In the genomic region with DNA sequence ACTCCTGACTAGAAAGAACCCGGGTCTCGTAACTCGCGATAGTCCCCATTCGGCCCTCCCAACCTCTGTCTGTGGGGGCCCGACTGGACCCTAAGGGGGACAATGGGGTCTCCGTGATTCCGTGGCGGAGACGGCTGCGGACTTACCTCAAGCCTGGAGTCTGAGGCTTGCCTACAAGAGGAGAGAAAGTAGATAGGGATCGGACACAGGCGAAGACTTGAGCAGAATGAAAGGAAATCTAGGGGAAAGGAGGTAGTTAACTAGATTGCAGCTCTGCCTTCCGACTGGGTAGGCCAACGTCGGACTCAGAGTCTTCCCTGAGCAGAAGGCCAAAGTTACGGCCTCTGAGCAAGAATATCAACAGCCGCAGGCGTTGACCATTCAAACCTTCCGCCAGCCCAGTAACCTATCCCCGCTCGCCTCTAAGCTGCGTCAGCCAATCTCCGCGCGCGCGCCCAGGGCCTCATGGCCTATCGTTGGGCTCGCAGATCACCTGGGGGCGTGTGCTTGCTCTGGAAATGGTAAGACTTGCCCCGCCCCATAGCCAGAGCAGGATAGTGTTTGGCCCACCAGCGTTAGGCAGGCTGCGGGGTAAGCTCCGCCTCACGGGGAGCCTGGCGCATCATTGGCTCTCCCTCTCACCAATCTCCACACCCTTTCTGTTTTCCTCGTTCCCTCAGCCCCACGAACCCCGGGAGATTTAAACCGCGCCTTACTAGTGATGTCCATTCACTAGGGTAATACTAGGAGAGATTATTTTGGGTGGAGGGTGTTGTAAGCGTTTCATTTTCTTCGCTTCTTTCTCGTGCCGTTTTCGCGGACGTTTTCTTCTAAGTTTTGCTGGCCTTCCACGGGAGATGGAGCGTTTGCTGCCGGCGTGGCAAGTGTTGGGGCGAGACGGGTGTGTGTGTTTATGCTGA, we compare ENCODE assay signal across 8 cellular contexts. TPM values are rescaled to one million over a fixed set of nuclear protein-coding genes. Genes with fewer than 3 reads are reported as not detected.
DNase-seq lines count a peak whose midpoint lies in the region; ATAC-seq and TF ChIP-seq lines count a peak whose summit lies in the region.

A gene (minus strand): TSS at position 356 of the 920 bp plus-strand sequence. CDS start 624 bp downstream, outside the sequence.

- in situ Hi-C loops in IMR-90 (cut with MboI; ENCODE audit: low sequenced_read_pairs) = no loop called here

- H2AFZ ChIP-seq in IMR-90 (replicated peaks; ENCODE audit: low read length, poor library complexity) (peak within 1 kb of the TSS; percentile 95), OCI-LY7 (ENCODE audit: low read length) (peak within 1 kb of the TSS; percentile 97)

- no peak within 1 kb of the TSS for H3K18ac ChIP-seq in IMR-90 (ENCODE audit: low read depth, low read length)

- H4K8ac ChIP-seq in IMR-90 (ENCODE audit: low read depth in 2 of 2, low read length in 2 of 2) = peak within 1 kb of the TSS in 1 of 2 experiments; percentile 10; a peak in 2 of 4 replicates

- H3K9me3 ChIP-seq in IMR-90 (ENCODE audit: control insufficient read depth, insufficient read depth, low read length) = no peaks in the 10 kb centered on the region
- no peaks in the 10 kb centered on the region for H3K9me3 ChIP-seq in OCI-LY7 (ENCODE audit: low read length)
- no peaks in the 10 kb centered on the region for H3K9me3 ChIP-seq in mononuclear cell (ENCODE audit: low read depth, low read length)

- DNase-seq in DMS114 treated with DMSO at 0.1 percent for 48 hours (lab: John Stamatoyannopoulos, UW; ENCODE audit: unreplicated experiment) = peak; percentile 99
- peak; percentile 99 for DNase-seq in IMR-90
- DNase-seq in OCI-LY7 (ENCODE audit: low spot score) = peak; percentile 99
- peak; percentile 95 for DNase-seq in activated T-cell treated with anti-CD3 and anti-CD28 coated beads for 24 hours (ENCODE audit: low read depth)
- peak; percentile 100 for DNase-seq in epithelial cell of esophagus (ENCODE audit: low read depth)
- peak; percentile 94 to 96 for DNase-seq in stimulated activated CD8-positive, alpha-beta memory T cell treated with anti-CD3 and anti-CD28 coated beads, Interleukin-2, amount 100 ng/mL, for 48 hours (ENCODE audit: low read depth in 2 of 2)

- H2BK120ac ChIP-seq in IMR-90 (ENCODE audit: low read depth, low read length) = no peak within 1 kb of the TSS

- no peaks in the 10 kb centered on the region for H3K36me3 ChIP-seq in IMR-90 (ENCODE audit: control insufficient read depth, insufficient read depth, low read length)
- H3K36me3 ChIP-seq in OCI-LY7 (ENCODE audit: insufficient read depth, low read length) = peaks cover 11% of the 10 kb centered on the region; the same call in 1 of the 2 replicates

- H4K20me1 ChIP-seq in IMR-90 (ENCODE audit: insufficient read depth, low read length) = no peaks in the 10 kb centered on the region
- H4K20me1 ChIP-seq in OCI-LY7 (ENCODE audit: insufficient read depth, low read length) = no peaks in the 10 kb centered on the region

- H3K9ac ChIP-seq in IMR-90 (ENCODE audit: low read depth, low read length) = peak within 1 kb of the TSS; percentile 44; the same call in 1 of the 2 replicates

- peak within 1 kb of the TSS; percentile 56 for H3K4me3 ChIP-seq in IMR-90 (ENCODE audit: insufficient read depth, low read depth, low read length)
- peak within 1 kb of the TSS; percentile 83 for H3K4me3 ChIP-seq in OCI-LY7 (ENCODE audit: low read depth, low read length, poor library complexity, severe bottlenecking)
- H3K4me3 ChIP-seq in epithelial cell of esophagus (ENCODE audit: low read length) = peak within 1 kb of the TSS; percentile 72
- H3K4me3 ChIP-seq in mononuclear cell (ENCODE audit: low read length) = peak within 1 kb of the TSS; percentile 52

- H3K27ac ChIP-seq in IMR-90 (ENCODE audit: insufficient read depth, low read length) = peak within 1 kb of the TSS; percentile 1; the same call in 1 of the 2 replicates
- H3K27ac ChIP-seq in OCI-LY7 (ENCODE audit: low read depth, low read length, poor library complexity, severe bottlenecking) = peak within 1 kb of the TSS; percentile 54

- POLR2A ChIA-PET in IMR-90 (lab: Charles Lee; ENCODE audit: unreplicated experiment) (no interaction called here), OCI-LY7 (lab: Charles Lee) (interaction anchor here (0.6 to 2.9 kb wide), 10 partner anchors 9 to 165 kb away, joined by 3 to 18 read pairs (median 4); no protein-coding TSS in a partner anchor)

- H2AK5ac ChIP-seq in IMR-90 (ENCODE audit: low read depth, low read length) = no peak within 1 kb of the TSS

- H3K14ac ChIP-seq in IMR-90 (replicated peaks; ENCODE audit: low read depth, low read length) = no peak within 1 kb of the TSS; the same call in 1 of the 2 replicates

- dilution Hi-C loops in IMR-90 (cut with HindIII; ENCODE audit: low sequenced_read_pairs, unreplicated experiment) = no loop called here

- peak within 1 kb of the TSS; percentile 87 for H3K4me2 ChIP-seq in IMR-90 (ENCODE audit: low read depth, low read length)
- peak within 1 kb of the TSS; percentile 96 for H3K4me2 ChIP-seq in OCI-LY7 (ENCODE audit: low read length)

- peaks cover 3 to 7% of the 10 kb centered on the region in 2 experiments; a peak in 2 of 4 replicates for H3K79me1 ChIP-seq in IMR-90 (ENCODE audit: low read depth in 1 of 2, low read length in 2 of 2)

- H3K27me3 ChIP-seq in IMR-90 (ENCODE audit: control insufficient read depth, insufficient read depth, low read length) = no peaks in the 10 kb centered on the region
- H3K27me3 ChIP-seq in mononuclear cell (ENCODE audit: insufficient read depth, low read length) = no peaks in the 10 kb centered on the region

- H3K4ac ChIP-seq in IMR-90 (ENCODE audit: low read depth, low read length) = peak within 1 kb of the TSS; percentile 45

- BruUV-seq in IMR-90 (replicated peaks; lab: Mats Ljungman, UMichigan) (no TSS peak), OCI-LY7 (replicated peaks; lab: Mats Ljungman, UMichigan) (no TSS peak)

- H3K9me1 ChIP-seq in IMR-90 (ENCODE audit: insufficient read depth, low read length) = no peaks in the 10 kb centered on the region

- TF ChIP-seq RAD21 in IMR-90 (IDR thresholded peaks at IDR 0.05; ENCODE audit: low read length) = no peak

- H4K5ac ChIP-seq in IMR-90 (ENCODE audit: low read depth, low read length) = no peak within 1 kb of the TSS

- H3K9me2 ChIP-seq in OCI-LY7 (ENCODE audit: insufficient read depth, low read length) = no peaks in the 10 kb centered on the region

- H3K23ac ChIP-seq in IMR-90 (ENCODE audit: low read depth, low read length) = no peak within 1 kb of the TSS

- H2BK15ac ChIP-seq in IMR-90 (ENCODE audit: low read depth, low read length) = no peak within 1 kb of the TSS

- ATAC-seq in GM21529 (IDR thresholded peaks at IDR 0.05; ENCODE audit: unreplicated experiment) = peak; percentile 99
- peak; percentile 100 for ATAC-seq in IMR-90 (ENCODE audit: low read depth)

- peak within 1 kb of the TSS; percentile 53 for H4K91ac ChIP-seq in IMR-90 (ENCODE audit: insufficient read depth, low read depth, low read length)

- CTCF ChIA-PET in IMR-90 (lab: Yijun Ruan, JAX) = interaction anchor here (1.2 kb wide), 2 partner anchors 11 to 21 kb away, joined by 3 to 4 read pairs; a partner anchor contains a TSS
- CTCF ChIA-PET in OCI-LY7 (lab: Charles Lee; ENCODE audit: unreplicated experiment) = interaction anchor here (0.6 to 1.3 kb wide), 7 partner anchors 9 to 313 kb away, joined by 3 to 8 read pairs (median 3); a partner anchor contains a TSS

- H2BK5ac ChIP-seq in IMR-90 (ENCODE audit: low read depth, low read length, poor library complexity, severe bottlenecking) = peak within 1 kb of the TSS; percentile 29

- H3K79me2 ChIP-seq in OCI-LY7 (ENCODE audit: insufficient read depth, low read depth, low read length) = peaks cover 13% of the 10 kb centered on the region; the same call in 1 of the 2 replicates

- H3K4me1 ChIP-seq in IMR-90 (ENCODE audit: control insufficient read depth, insufficient read depth, low read length) = 0 out of 2 replicates have a peak, but pooled peaks cover 2% of the 10 kb centered on the region
- peaks cover 19% of the 10 kb centered on the region for H3K4me1 ChIP-seq in OCI-LY7 (ENCODE audit: insufficient read depth, low read length, poor library complexity, severe bottlenecking)
- H3K4me1 ChIP-seq in mononuclear cell (ENCODE audit: insufficient read depth, low read length) = peaks cover 20% of the 10 kb centered on the region

- 4% methylated on average over 19 of the region's 55 CpGs; no CpG with 5 or more reads in 1 of the 2 experiments for WGBS in IMR-90 (ENCODE audit: extremely low coverage in 2 of 2, insufficient read length in 1 of 2), 2 experiments

- TF ChIP-seq CTCF in IMR-90 (conservative IDR thresholded peaks at IDR 0.05; ENCODE audit: low read depth, low read length) (no peak), OCI-LY7 (conservative IDR thresholded peaks at IDR 0.05; ENCODE audit: low read length) (no peak), epithelial cell of esophagus (IDR thresholded peaks at IDR 0.05; ENCODE audit: insufficient read depth, low read depth, low read length, missing control alignments) (no peak)

- peak within 1 kb of the TSS; percentile 89 for H2AK9ac ChIP-seq in IMR-90 (replicated peaks; ENCODE audit: low read depth, low read length, poor library complexity)

- H3K56ac ChIP-seq in IMR-90 (ENCODE audit: extremely low read depth, insufficient read depth, low read length) = peak within 1 kb of the TSS; percentile 34; the same call in 1 of the 2 replicates

- H2BK20ac ChIP-seq in IMR-90 (ENCODE audit: low read depth, low read length) = no peak within 1 kb of the TSS

- intact Hi-C loops in IMR-90 (cut with micrococcal nuclease) (no loop called here), OCI-LY7 (cut with micrococcal nuclease; ENCODE audit: unreplicated experiment) (loop anchor here (5.0 kb wide), 2 partner anchors 119 to 299 kb away; a partner anchor contains a TSS)

- peak; percentile 80; the same call in 1 of the 2 replicates for TF ChIP-seq POLR2A in IMR-90 (IDR thresholded peaks at IDR 0.05; ENCODE audit: low read depth, low read length)

TF ChIP-seq in IMR-90, 13 proteins besides CTCF, POLR2A, EP300 and RAD21 (continues in another document):
- TF ChIP-seq MXI1 (IDR thresholded peaks at IDR 0.05; ENCODE audit: borderline replicate concordance, low read depth, low read length) = peak; percentile 88
- TF ChIP-seq, protein P1, sequence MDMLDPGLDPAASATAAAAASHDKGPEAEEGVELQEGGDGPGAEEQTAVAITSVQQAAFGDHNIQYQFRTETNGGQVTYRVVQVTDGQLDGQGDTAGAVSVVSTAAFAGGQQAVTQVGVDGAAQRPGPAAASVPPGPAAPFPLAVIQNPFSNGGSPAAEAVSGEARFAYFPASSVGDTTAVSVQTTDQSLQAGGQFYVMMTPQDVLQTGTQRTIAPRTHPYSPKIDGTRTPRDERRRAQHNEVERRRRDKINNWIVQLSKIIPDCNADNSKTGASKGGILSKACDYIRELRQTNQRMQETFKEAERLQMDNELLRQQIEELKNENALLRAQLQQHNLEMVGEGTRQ (IDR thresholded peaks at IDR 0.05; ENCODE audit: low read depth, low read length) = peak; percentile 54; the same call in 1 of the 2 replicates
- peak; percentile 34; the same call in 1 of the 2 replicates for TF ChIP-seq MAFK (IDR thresholded peaks at IDR 0.05; ENCODE audit: low read depth, low read length)

RNA-seq across cellular contexts. Expression of the gene that starts here (rescaled TPM):
- total RNA-seq in IMR-90 (2012; rRNA removed) (7.5 and 8.2 TPM in 2 replicates), OCI-LY7 (2022) (21.1 and 26.9 TPM in 2 replicates), mononuclear cell (1.2 TPM)
- polyA plus RNA-seq in IMR-90 (2012; rRNA removed) = 6.9 and 7.3 TPM in 2 replicates
- polyA plus RNA-seq in IMR-90 (2012; cell fraction: cytosol; rRNA removed) = 1.3 and 4.8 TPM in 2 replicates
- polyA plus RNA-seq in IMR-90 (2012; cell fraction: nucleus; rRNA removed; ENCODE audit: low replicate concordance) = 1.7 and 3.6 TPM in 2 replicates
- 19.2 and 21.8 TPM in 2 replicates for total RNA-seq in OCI-LY7 (2014; rRNA removed; shearing (Covaris generic))

Comparison
In these comparisons a context has a peak if more than half of its experiments do, and no peak if none do; other contexts are left out.
1. Peak in every context shown above with its lines: DNase-seq, ATAC-seq, H3K4me3 ChIP-seq and H3K27ac ChIP-seq.